ENCODE assay signal across 10 cellular contexts in the genomic region with DNA sequence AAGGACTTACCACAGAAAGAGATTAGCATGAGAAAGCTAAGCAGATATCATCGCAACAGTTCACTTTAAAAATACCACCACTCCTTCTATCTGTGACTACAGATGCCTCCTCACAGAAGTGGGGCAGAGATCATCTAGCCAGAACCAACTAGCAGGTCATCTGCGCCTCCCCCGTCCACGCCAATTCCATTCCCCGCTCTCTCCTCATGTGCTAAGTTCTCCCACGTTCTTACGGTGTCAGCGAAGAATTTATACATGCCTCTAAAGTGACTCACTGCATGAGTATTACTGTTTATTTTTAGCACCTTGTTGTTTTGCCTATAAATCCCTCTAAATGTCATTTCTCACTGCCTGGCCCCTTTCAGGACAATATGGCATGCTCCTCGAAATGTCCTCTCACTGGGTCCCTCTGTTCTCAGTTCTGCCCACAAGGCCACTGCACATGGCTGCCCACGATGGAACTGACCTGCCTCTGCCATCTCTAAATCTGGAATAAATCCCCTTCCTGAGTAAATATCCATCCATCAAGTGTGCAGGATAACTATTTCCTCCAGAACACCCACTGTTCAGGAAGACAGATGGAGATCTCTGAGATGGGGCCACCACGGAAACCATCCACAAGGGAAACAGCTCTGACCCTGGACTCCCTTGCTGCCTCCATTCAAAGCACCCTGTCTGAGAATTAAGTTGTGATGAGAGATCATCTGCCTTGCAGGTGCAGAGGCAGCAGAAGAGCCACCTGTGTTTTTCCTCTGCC.
DNase-seq lines count a peak whose midpoint lies in the region; ATAC-seq and TF ChIP-seq lines count a peak whose summit lies in the region.
"Had no signal": no experiment of that assay in that cellular context is flagged by ENCODE, and none has a peak within 500 bp of the region (broad histone marks: within the 10 kb centered on the region; RNA-seq: fewer than 3 reads in every experiment).

No MANE protein-coding gene starts in this region.

- DNase-seq in Ammon's horn (ENCODE audit: low spot score) (peak; percentile 11), OCI-M1 (lab: John Stamatoyannopoulos, UW) (peak; percentile 91), esophagus muscularis mucosa (ENCODE audit: extremely low spot score) (no peak), non-pigmented ciliary epithelial cell (ENCODE audit: low read depth) (peak; percentile 96), COLO668 (lab: John Stamatoyannopoulos, UW; ENCODE audit: unreplicated experiment) (no peak)
- DNase-seq in activated naive CD8-positive, alpha-beta T cell treated with anti-CD3 and anti-CD28 coated beads for 36 hours = no peak
- no peak for DNase-seq in activated naive CD4-positive, alpha-beta T cell (lab: John Stamatoyannopoulos, UW)
- DNase-seq: activated gamma-delta T cell had no signal

- no peaks in the 10 kb centered on the region for H3K9me3 ChIP-seq in esophagus muscularis mucosa

- H3K4me3 ChIP-seq in esophagus muscularis mucosa = no peak overlapping the region

- intact Hi-C loops in esophagus muscularis mucosa (cut with DNase I) = no loop called here

- no peaks in the 10 kb centered on the region for H3K36me3 Mint-ChIP-seq in activated naive CD8-positive, alpha-beta T cell treated with anti-CD3 and anti-CD28 coated beads for 36 hours

- no peaks in the 10 kb centered on the region for H3K36me3 ChIP-seq in esophagus muscularis mucosa

- no peaks in the 10 kb centered on the region for H3K27me3 ChIP-seq in esophagus muscularis mucosa

- TF ChIP-seq POLR2A in esophagus muscularis mucosa (IDR thresholded peaks at IDR 0.05; ENCODE audit: low read depth) = no peak

- ATAC-seq in HG03025 (IDR thresholded peaks at IDR 0.05; ENCODE audit: low FRiP score, unreplicated experiment) = no peak

- WGBS in esophagus muscularis mucosa = 36% methylated on average over 11 of the region's 11 CpGs

- H3K4me1 ChIP-seq in esophagus muscularis mucosa = peaks cover 20 to 41% (median 37%) of the 10 kb centered on the region in 4 donors

- peaks cover 8% of the 10 kb centered on the region for H3K27me3 Mint-ChIP-seq in activated naive CD8-positive, alpha-beta T cell treated with anti-CD3 and anti-CD28 coated beads for 36 hours

- TF ChIP-seq EP300 in esophagus muscularis mucosa (IDR thresholded peaks at IDR 0.05) = peak; percentile 58

- H3K9me3 Mint-ChIP-seq in activated naive CD8-positive, alpha-beta T cell treated with anti-CD3 and anti-CD28 coated beads for 36 hours = no peaks in the 10 kb centered on the region

- H3K4me1 Mint-ChIP-seq in activated naive CD8-positive, alpha-beta T cell treated with anti-CD3 and anti-CD28 coated beads for 36 hours = no peaks in the 10 kb centered on the region
- H3K4me1 Mint-ChIP-seq: IgD-negative memory B cell had no signal

- peak overlapping the region; percentile 58 to 78 (median 71) for H3K27ac ChIP-seq in esophagus muscularis mucosa (replicated peaks in 1 of 4)

- TF ChIP-seq CTCF in esophagus muscularis mucosa (IDR thresholded peaks at IDR 0.05) = no peak

- H3K4me3 Mint-ChIP-seq in activated naive CD8-positive, alpha-beta T cell treated with anti-CD3 and anti-CD28 coated beads for 36 hours = no peak overlapping the region
- H3K4me3 Mint-ChIP-seq: IgD-negative memory B cell had no signal

- no peak overlapping the region for H3K27ac Mint-ChIP-seq in activated naive CD8-positive, alpha-beta T cell treated with anti-CD3 and anti-CD28 coated beads for 36 hours
- H3K27ac Mint-ChIP-seq: IgD-negative memory B cell had no signal

Comparison
In these comparisons a context has a peak if more than half of its experiments do, and no peak if none do; other contexts are left out.
1. DNase-seq: peak in Ammon's horn (single experiment), OCI-M1 (single experiment) and non-pigmented ciliary epithelial cell (single experiment); none in esophagus muscularis mucosa (single experiment), COLO668 (single experiment), activated naive CD8-positive, alpha-beta T cell treated with anti-CD3 and anti-CD28 coated beads for 36 hours (single experiment) and activated naive CD4-positive, alpha-beta T cell (0 of 4).